In genomic region chr1:248873993-248874671, GRCh38 we compare ENCODE assay signal across 8 cellular contexts. TPM values are rescaled to one million over a fixed set of nuclear protein-coding genes. Genes with fewer than 3 reads are reported as not detected.
DNase-seq lines count a peak whose midpoint lies in the region; ATAC-seq and TF ChIP-seq lines count a peak whose summit lies in the region.

No MANE protein-coding gene starts in this region.

- DNase-seq in Daoy (ENCODE audit: low read depth) (peak; percentile 85), HFFc6 (no peak), NAMALWA (ENCODE audit: low spot score) (peak; percentile 93), heart left ventricle (peak; percentile 52 to 77 (median 68)), pons (ENCODE audit: low spot score) (peak; percentile 93), tibial artery (peak; percentile 62 to 86)
- peak; percentile 87 to 90 for DNase-seq in activated naive CD4-positive, alpha-beta T cell treated with anti-CD3 and anti-CD28 coated beads, Interleukin-2, amount 50 U/mL, for 72 hours (ENCODE audit: low spot score in 2 of 2)

- H3K27me3 Mint-ChIP-seq in HFFc6 (ENCODE audit: insufficient read depth): peaks cover 10% of the 10 kb centered on the region

- peak; percentile 70 for ATAC-seq in SK-N-SH treated with all-trans-retinoic acid at 6 μM for 48 hours
- ATAC-seq in activated naive CD4-positive, alpha-beta T cell treated with anti-CD3 and anti-CD28 coated beads, Interleukin-2, amount 50 U/mL, for 72 hours: peak; percentile 65 to 73
- ATAC-seq in heart left ventricle: peak; percentile 75 to 83 (median 79)

- H3K4me1 Mint-ChIP-seq in HFFc6 (ENCODE audit: low read depth): peaks cover 21% of the 10 kb centered on the region

- H3K27ac ChIP-seq in heart left ventricle (peak overlapping the region; percentile 88 to 96 (median 93)), tibial artery (peak overlapping the region; percentile 92 to 94)

- H3K9me3 ChIP-seq in heart left ventricle: no peaks in the 10 kb centered on the region
- no peaks in the 10 kb centered on the region for H3K9me3 ChIP-seq in tibial artery

- intact Hi-C loops in heart left ventricle (cut with DNase I) (loop anchor here in 4 of 10 donors (1.0 to 2.0 kb wide), 6 partner anchors 15 to 48 kb away; partner anchors contain the start of genes PGBD2 (in 3 of the 4), ZNF692 (in 2 of the 4) and ZNF672 (in 1 of the 4)), tibial artery (cut with DNase I; ENCODE audit: low total_unique reads) (no loop called here)

- H3K27me3 ChIP-seq in heart left ventricle (no peaks in the 10 kb centered on the region), tibial artery (no peaks in the 10 kb centered on the region)

- H3K36me3 ChIP-seq in heart left ventricle (no peaks in the 10 kb centered on the region), tibial artery (no peaks in the 10 kb centered on the region)

- peak overlapping the region; percentile 56 to 84 (median 70) for H3K4me3 ChIP-seq in heart left ventricle
- peak overlapping the region; percentile 60 to 63 for H3K4me3 ChIP-seq in tibial artery

- H3K4me3 Mint-ChIP-seq in HFFc6: peak overlapping the region; percentile 93

- TF ChIP-seq POLR2A in heart left ventricle (IDR thresholded peaks at IDR 0.05): no peak

- TF ChIP-seq CTCF in HFFc6 (IDR thresholded peaks at IDR 0.05) (no peak; the same call in 1 of the 2 replicates), heart left ventricle (IDR thresholded peaks at IDR 0.05) (no peak), tibial artery (IDR thresholded peaks at IDR 0.05) (no peak)

- H3K36me3 Mint-ChIP-seq in HFFc6 (ENCODE audit: low read depth): no peaks in the 10 kb centered on the region
- peaks cover 0 to 14% of the 10 kb centered on the region in 2 donors for H3K36me3 Mint-ChIP-seq in activated naive CD4-positive, alpha-beta T cell treated with anti-CD3 and anti-CD28 coated beads, Interleukin-2, amount 50 U/mL, for 72 hours

- peaks cover 7% of the 10 kb centered on the region for H3K9me3 Mint-ChIP-seq in HFFc6
- no peaks in the 10 kb centered on the region for H3K9me3 Mint-ChIP-seq in activated naive CD4-positive, alpha-beta T cell treated with anti-CD3 and anti-CD28 coated beads, Interleukin-2, amount 50 U/mL, for 72 hours

- H3K27ac Mint-ChIP-seq in HFFc6: peak overlapping the region; percentile 97
- H3K27ac Mint-ChIP-seq in activated naive CD4-positive, alpha-beta T cell treated with anti-CD3 and anti-CD28 coated beads, Interleukin-2, amount 50 U/mL, for 72 hours: peak overlapping the region; percentile 100

- H3K4me1 ChIP-seq in heart left ventricle (peaks cover 0 to 12% (median 0%) of the 10 kb centered on the region in 12 donors), tibial artery (peaks cover 0 to 8% (median 0%) of the 10 kb centered on the region in 4 donors)

- 3 to 4% (median 4%) methylated on average over 24 of the region's 24 CpGs for WGBS in heart left ventricle, 4 donors

TF ChIP-seq in SK-N-SH treated with all-trans-retinoic acid at 6 μM for 48 hours, 23 proteins besides CTCF, POLR2A, EP300 and RAD21:
- TF ChIP-seq CSRNP3 (CRISPR knock-in tag; IDR thresholded peaks at IDR 0.05): no peak
- TF ChIP-seq ZNF70 (CRISPR knock-in tag; IDR thresholded peaks at IDR 0.05): no peak
- TF ChIP-seq OSR1 (CRISPR knock-in tag; IDR thresholded peaks at IDR 0.05): no peak
- no peak for TF ChIP-seq BACH2 (CRISPR knock-in tag; IDR thresholded peaks at IDR 0.05; ENCODE audit: borderline replicate concordance)
- no peak for TF ChIP-seq SNAI2 (CRISPR knock-in tag; IDR thresholded peaks at IDR 0.05)
- TF ChIP-seq TSHZ2 (CRISPR knock-in tag; IDR thresholded peaks at IDR 0.05): 0 out of 2 replicates have a peak, but pooled peaks have one; percentile 19
- no peak for TF ChIP-seq ZFP3 (CRISPR knock-in tag; IDR thresholded peaks at IDR 0.05)
- no peak for TF ChIP-seq ZC3H10 (CRISPR knock-in tag; IDR thresholded peaks at IDR 0.05)
- peak; percentile 6; the same call in 1 of the 2 replicates for TF ChIP-seq RARB (CRISPR knock-in tag; IDR thresholded peaks at IDR 0.05)
- TF ChIP-seq CREB5 (CRISPR knock-in tag; IDR thresholded peaks at IDR 0.05; ENCODE audit: low read depth): no peak

RNA-seq across cellular contexts. Expression of gene ZNF692, which starts 15.2 kb away (rescaled TPM):
- 22.1 and 46.6 TPM in 2 replicates for total RNA-seq in Daoy (2014; rRNA removed; shearing (Covaris generic))
- 10 to 100 TPM; 18.4 to 28.9 (median 21.1) TPM for total RNA-seq in HFFc6 (2021; fragmentation: NEBNext Ultra II Directional; extraction: Animal tissue kit (Norgen Biotek cat#: 25700))
- 100 to 1,000 TPM in 1 of 2 donors, 10 to 100 TPM in 1; 93.0 to 152 TPM for total RNA-seq in activated naive CD4-positive, alpha-beta T cell treated with anti-CD3 and anti-CD28 coated beads, Interleukin-2, amount 50 U/mL, for 72 hours
- total RNA-seq in heart left ventricle: 10 to 100 TPM in 6 of 9 donors, 1 to 10 TPM in 3; 7.4 to 19.7 (median 14.8) TPM
- polyA plus RNA-seq in heart left ventricle: 10 to 100 TPM; 14.8 to 32.4 TPM

RNA-seq across cellular contexts. Expression of gene PGBD2, which starts 31.9 kb away (rescaled TPM):
- 7.0 and 7.9 TPM in 2 replicates for total RNA-seq in Daoy (2014; rRNA removed; shearing (Covaris generic))
- 1 to 10 TPM; 3.4 to 4.7 (median 3.6) TPM for total RNA-seq in HFFc6 (2021; fragmentation: NEBNext Ultra II Directional; extraction: Animal tissue kit (Norgen Biotek cat#: 25700))
- 1 to 10 TPM; 2.5 to 5.9 TPM for total RNA-seq in activated naive CD4-positive, alpha-beta T cell treated with anti-CD3 and anti-CD28 coated beads, Interleukin-2, amount 50 U/mL, for 72 hours
- total RNA-seq in heart left ventricle: 1 to 10 TPM; 1.5 to 3.9 (median 2.6) TPM
- 1 to 10 TPM; 2.1 TPM for polyA plus RNA-seq in heart left ventricle

RNA-seq across cellular contexts. Expression of gene ZNF672, which starts 36.1 kb away (rescaled TPM):
- 19.9 and 20.2 TPM in 2 replicates for total RNA-seq in Daoy (2014; rRNA removed; shearing (Covaris generic))
- 10 to 100 TPM; 13.8 to 20.8 (median 17.6) TPM for total RNA-seq in HFFc6 (2021; fragmentation: NEBNext Ultra II Directional; extraction: Animal tissue kit (Norgen Biotek cat#: 25700))
- total RNA-seq in activated naive CD4-positive, alpha-beta T cell treated with anti-CD3 and anti-CD28 coated beads, Interleukin-2, amount 50 U/mL, for 72 hours: 10 to 100 TPM; 46.4 to 54.9 TPM
- 10 to 100 TPM; 27.9 to 63.8 (median 37.8) TPM for total RNA-seq in heart left ventricle
- 10 to 100 TPM; 20.5 to 50.1 TPM for polyA plus RNA-seq in heart left ventricle

RNA-seq across cellular contexts. Expression of gene SH3BP5L, which starts 48.4 kb away (rescaled TPM):
- total RNA-seq in Daoy (2014; rRNA removed; shearing (Covaris generic)): 16.7 and 23.8 TPM in 2 replicates
- total RNA-seq in HFFc6 (2021; fragmentation: NEBNext Ultra II Directional; extraction: Animal tissue kit (Norgen Biotek cat#: 25700)): 10 to 100 TPM; 29.8 to 42.1 (median 32.2) TPM
- total RNA-seq in activated naive CD4-positive, alpha-beta T cell treated with anti-CD3 and anti-CD28 coated beads, Interleukin-2, amount 50 U/mL, for 72 hours: 10 to 100 TPM; 19.3 to 33.9 TPM
- total RNA-seq in heart left ventricle: 10 to 100 TPM; 15.8 to 47.1 (median 19.3) TPM
- polyA plus RNA-seq in heart left ventricle: 10 to 100 TPM; 17.9 to 51.1 TPM
